In the genomic region with DNA sequence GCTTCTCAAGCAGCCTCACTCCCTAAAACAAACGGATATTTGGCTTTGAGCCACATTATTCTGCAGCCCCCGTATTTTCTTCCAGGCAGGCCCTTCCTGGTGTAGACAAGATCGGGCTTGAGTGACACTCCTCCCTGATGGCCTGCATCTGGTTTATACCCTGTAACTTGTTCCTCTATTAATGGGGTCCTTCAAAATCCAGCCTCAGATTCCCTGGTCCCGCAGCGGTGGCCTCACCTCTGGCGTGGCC, we compare ENCODE assay signal across 8 cellular contexts. TPM values are rescaled to one million over a fixed set of nuclear protein-coding genes. Genes with fewer than 3 reads are reported as not detected.
DNase-seq lines count a peak whose midpoint lies in the region; TF ChIP-seq lines count a peak whose summit lies in the region.

No MANE protein-coding gene starts in this region.

- no peaks in the 10 kb centered on the region for H4K20me1 ChIP-seq in mammary epithelial cell (ENCODE audit: insufficient read depth, low read length)

- no peaks in the 10 kb centered on the region; the same call in 1 of the 2 replicates for H3K9me3 ChIP-seq in HUES48 (ENCODE audit: control insufficient read depth, insufficient read depth, low read length)
- peaks cover 20% of the 10 kb centered on the region for H3K9me3 ChIP-seq in mammary epithelial cell (replicated peaks; ENCODE audit: insufficient read depth, low read length)
- H3K9me3 ChIP-seq in mononuclear cell (ENCODE audit: low read depth, low read length): no peaks in the 10 kb centered on the region

- WGBS in mammary epithelial cell (ENCODE audit: low coverage, missing lambda C conversion rate): 1% methylated on average over 6 of the region's 6 CpGs

- CTCF ChIA-PET in mammary epithelial cell (lab: Charles Lee; ENCODE audit: low non-redundant PET): interaction anchor here (0.6 kb wide), 1 partner anchor 323 kb away, joined by 3 read pairs; no protein-coding TSS in a partner anchor

- peaks cover 14% of the 10 kb centered on the region for H3K4me1 ChIP-seq in HUES48 (ENCODE audit: control insufficient read depth, insufficient read depth, low read length)
- H3K4me1 ChIP-seq in mammary epithelial cell (ENCODE audit: insufficient read depth, low read length): peaks cover 27% of the 10 kb centered on the region
- H3K4me1 ChIP-seq in mononuclear cell (ENCODE audit: insufficient read depth, low read length): peaks cover 68% of the 10 kb centered on the region

- in situ Hi-C loops in mammary epithelial cell (cut with MboI; ENCODE audit: low sequenced_read_pairs in 2 of 2) (no loop called here), ACHN (cut with HindIII; ENCODE audit: low pct_ligation_motif_present, low pct_unique_long_range_greater_than_20kb, low sequenced_read_pairs) (no loop called here)

- DNase-seq in mammary epithelial cell (no peak), ACHN (no peak), NCI-H146 (lab: John Stamatoyannopoulos, UW) (no peak), NCI-H1092 treated with DMSO at 0.1 percent for 48 hours (lab: John Stamatoyannopoulos, UW) (no peak)
- DNase-seq in stimulated activated CD8-positive, alpha-beta memory T cell treated with anti-CD3 and anti-CD28 coated beads, Interleukin-4, amount 100 ng/mL, for 48 hours: no peak

- H3K79me2 ChIP-seq in mammary epithelial cell (ENCODE audit: insufficient read depth, low read length): peaks cover 33% of the 10 kb centered on the region

- peaks cover 28% of the 10 kb centered on the region for H3K36me3 ChIP-seq in HUES48 (ENCODE audit: control insufficient read depth, insufficient read depth, low read length)
- H3K36me3 ChIP-seq in mammary epithelial cell (ENCODE audit: insufficient read depth, low read length): peaks cover 3% of the 10 kb centered on the region

- H3K4me3 ChIP-seq in HUES48 (ENCODE audit: low read depth, low read length) (peak overlapping the region; percentile 92), mammary epithelial cell (replicated peaks in 1 of 3; ENCODE audit: insufficient read depth in 1 of 3, low read depth in 2 of 3, low read length in 3 of 3) (peak overlapping the region; percentile 58 to 81 (median 76)), mononuclear cell (ENCODE audit: low read length) (peak overlapping the region; percentile 67)

- dilution Hi-C loops in mammary epithelial cell (cut with HindIII; ENCODE audit: low sequenced_read_pairs): no loop called here

- peak overlapping the region; percentile 91 for H2AFZ ChIP-seq in mammary epithelial cell (ENCODE audit: low read depth, low read length)

- intact Hi-C loops in mammary epithelial cell (cut with micrococcal nuclease): loop anchor here (1.0 kb wide), 2 partner anchors 25 to 28 kb away; a partner anchor contains a TSS

- H3K27ac ChIP-seq in 22Rv1 (peak overlapping the region; percentile 88), HUES48 (ENCODE audit: low read depth, low read length) (peak overlapping the region; percentile 95), mammary epithelial cell (ENCODE audit: insufficient read depth, low read depth, low read length) (peak overlapping the region; percentile 69)

- H3K27me3 ChIP-seq in HUES48 (ENCODE audit: control insufficient read depth, insufficient read depth, low read length) (no peaks in the 10 kb centered on the region), mammary epithelial cell (ENCODE audit: insufficient read depth, low read length) (no peaks in the 10 kb centered on the region), mononuclear cell (ENCODE audit: insufficient read depth, low read length) (no peaks in the 10 kb centered on the region)

- no peak for TF ChIP-seq CTCF in 22Rv1 (IDR thresholded peaks at IDR 0.05)
- TF ChIP-seq CTCF in mammary epithelial cell (conservative IDR thresholded peaks at IDR 0.05 in 1 of 2, IDR thresholded peaks at IDR 0.05 in 1 of 2; ENCODE audit: extremely low read depth in 1 of 2, insufficient read depth in 1 of 2, low read depth in 1 of 2, low read length in 2 of 2): no peak

- H3K4me2 ChIP-seq in mammary epithelial cell (ENCODE audit: insufficient read depth, low read depth, low read length): peak overlapping the region; percentile 84

- H3K9ac ChIP-seq in HUES48 (ENCODE audit: low read depth, low read length) (peak overlapping the region; percentile 42; the same call in 1 of the 2 replicates), mammary epithelial cell (ENCODE audit: insufficient read depth, low read length) (peak overlapping the region; percentile 75)

- BruUV-seq in mammary epithelial cell (replicated peaks; lab: Mats Ljungman, UMichigan): TSS peak; percentile 72

RNA-seq across cellular contexts. Expression of a gene that starts 0.4 kb away (rescaled TPM):
- total RNA-seq in mammary epithelial cell (100 to 1,000 TPM in 1 of 2 donors, 10 to 100 TPM in 1; 90.0 to 113 TPM), mononuclear cell (20.6 TPM)
- 168 TPM for polyA plus RNA-seq in mammary epithelial cell
- polyA minus RNA-seq in mammary epithelial cell: 42.8 TPM

RNA-seq across cellular contexts. Expression of a gene that starts 25.1 kb away (rescaled TPM):
- 10 to 100 TPM; 39.3 to 63.5 TPM for total RNA-seq in mammary epithelial cell
- 67.5 TPM for polyA plus RNA-seq in mammary epithelial cell
- polyA minus RNA-seq in mammary epithelial cell: 51.4 TPM
- total RNA-seq in mononuclear cell: 28.9 TPM

RNA-seq across cellular contexts. Expression of a gene that starts 27.7 kb away (rescaled TPM):
- 10 to 100 TPM; 14.8 to 24.7 TPM for total RNA-seq in mammary epithelial cell
- polyA plus RNA-seq in mammary epithelial cell: 23.8 TPM
- polyA minus RNA-seq in mammary epithelial cell: 9.8 TPM
- 7.6 TPM for total RNA-seq in mononuclear cell

RNA-seq across cellular contexts. Expression of a gene that starts 28.1 kb away (rescaled TPM):
- under 1 TPM in 1 of 2 donors, not detected in 1; 0.50 TPM for total RNA-seq in mammary epithelial cell
- polyA plus RNA-seq in mammary epithelial cell: 0.60 TPM
- polyA minus RNA-seq in mammary epithelial cell: not detected
- total RNA-seq in mononuclear cell: not detected
